In the genomic region with DNA sequence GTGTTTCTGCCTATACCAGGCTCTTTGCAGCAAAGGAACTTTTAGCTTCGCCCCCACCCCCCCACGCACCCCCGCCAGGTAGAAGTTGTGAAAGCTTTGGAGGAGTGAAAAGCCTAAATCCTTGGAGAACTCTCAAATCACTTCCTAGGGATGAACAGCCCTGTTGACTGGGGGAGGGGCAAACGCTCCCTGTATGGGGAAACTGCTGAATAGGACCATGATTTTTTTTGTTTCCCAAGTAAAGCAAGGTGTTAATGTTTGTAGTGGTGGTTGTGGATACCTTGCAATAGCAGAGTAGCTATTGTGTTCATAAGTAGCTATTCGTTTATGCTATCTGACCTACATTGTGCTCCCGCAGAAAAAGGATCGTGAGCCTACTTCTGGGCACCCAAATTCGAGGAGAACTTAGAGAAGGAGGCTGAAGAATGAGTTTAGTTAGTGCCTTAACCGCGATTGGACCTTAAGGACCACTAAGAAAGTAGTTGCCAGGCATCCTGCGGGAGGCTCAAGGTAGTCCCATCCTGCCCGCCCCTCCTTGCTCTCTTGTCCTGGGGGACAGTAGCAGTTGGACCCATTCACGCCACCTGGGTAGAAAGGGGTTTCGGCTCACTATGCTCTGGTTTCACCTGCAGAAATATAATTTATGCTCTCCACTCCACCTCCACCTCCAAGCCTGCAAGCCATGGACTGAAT, we compare ENCODE assay signal across 8 cellular contexts. TPM values are rescaled to one million over a fixed set of nuclear protein-coding genes. Genes with fewer than 3 reads are reported as not detected.
DNase-seq lines count a peak whose midpoint lies in the region; ATAC-seq and TF ChIP-seq lines count a peak whose summit lies in the region.

No MANE protein-coding gene starts in this region.

- peak overlapping the region; percentile 38 for H4K5ac ChIP-seq in mesendoderm (ENCODE audit: low read length)

- H3K18ac ChIP-seq in mesendoderm (ENCODE audit: low read length) = peak overlapping the region; percentile 97

- no peaks in the 10 kb centered on the region for H3K27me3 Mint-ChIP-seq in CD8-positive, alpha-beta T cell (ENCODE audit: low read depth)
- H3K27me3 Mint-ChIP-seq in central memory CD8-positive, alpha-beta T cell = no peaks in the 10 kb centered on the region

- peak overlapping the region; percentile 99 for H3K56ac ChIP-seq in mesendoderm (ENCODE audit: low read length)

- peaks cover 28% of the 10 kb centered on the region for H3K79me2 ChIP-seq in mesendoderm (ENCODE audit: control insufficient read depth, insufficient read depth, low read length)

- H3K27me3 ChIP-seq in CD8-positive, alpha-beta T cell (ENCODE audit: insufficient read depth, low read length) = no peaks in the 10 kb centered on the region
- no peaks in the 10 kb centered on the region for H3K27me3 ChIP-seq in MG63
- H3K27me3 ChIP-seq in mesendoderm (ENCODE audit: insufficient read depth, low read length, poor library complexity) = no peaks in the 10 kb centered on the region

- peak overlapping the region; percentile 86 for H3K4me3 ChIP-seq in CD8-positive, alpha-beta T cell (ENCODE audit: low read depth, low read length)
- H3K4me3 ChIP-seq in MG63 = peak overlapping the region; percentile 76
- H3K4me3 ChIP-seq in mesendoderm (ENCODE audit: low read length) = peak overlapping the region; percentile 92

- CTCF ChIA-PET in CD8-positive, alpha-beta T cell (lab: Charles Lee) = interaction anchor here (0.7 to 9.7 kb wide), 19 partner anchors 10 to 282 kb away, joined by 3 to 88 read pairs (median 6); a partner anchor contains a TSS

- no peak for ATAC-seq in CD8-positive, alpha-beta T cell
- no peak for ATAC-seq in central memory CD8-positive, alpha-beta T cell (replicated peaks; ENCODE audit: extremely low read depth, poor library complexity, severe bottlenecking)

- H3K27ac Mint-ChIP-seq in CD8-positive, alpha-beta T cell = peak overlapping the region; percentile 97
- peak overlapping the region; percentile 99 for H3K27ac Mint-ChIP-seq in central memory CD8-positive, alpha-beta T cell (ENCODE audit: low read depth)

- POLR2A ChIA-PET in CD8-positive, alpha-beta T cell (lab: Charles Lee) = interaction anchor here (0.6 to 5.5 kb wide), 23 partner anchors 10 to 359 kb away, joined by 3 to 92 read pairs (median 8); a partner anchor contains a TSS

- no peak overlapping the region for H2BK15ac ChIP-seq in mesendoderm (replicated peaks; ENCODE audit: low read depth)

- H3K9me3 Mint-ChIP-seq in CD8-positive, alpha-beta T cell = no peaks in the 10 kb centered on the region
- no peaks in the 10 kb centered on the region for H3K9me3 Mint-ChIP-seq in central memory CD8-positive, alpha-beta T cell

- intact Hi-C loops in CD8-positive, alpha-beta T cell (cut with DNase I, micrococcal nuclease) = loop anchor here (5.0 to 10.0 kb wide), 2 partner anchors 402 to 871 kb away; a partner anchor contains a TSS

- peak overlapping the region; percentile 100 for H3K9ac ChIP-seq in mesendoderm (ENCODE audit: low read length)

- H3K4me1 ChIP-seq in CD8-positive, alpha-beta T cell (ENCODE audit: insufficient read depth, low read length) = peaks cover 47% of the 10 kb centered on the region
- H3K4me1 ChIP-seq in mesendoderm (ENCODE audit: control insufficient read depth, low read depth, low read length) = peaks cover 20% of the 10 kb centered on the region

- H2BK120ac ChIP-seq in mesendoderm (ENCODE audit: low read depth, low read length) = peak overlapping the region; percentile 30

- no peak overlapping the region for H4K8ac ChIP-seq in mesendoderm (ENCODE audit: low read depth, low read length)

- peaks cover 15% of the 10 kb centered on the region for H3K79me1 ChIP-seq in mesendoderm (ENCODE audit: low read length)

- H2AK5ac ChIP-seq in mesendoderm (ENCODE audit: low read length) = peak overlapping the region; percentile 79

- H3K36me3 Mint-ChIP-seq in CD8-positive, alpha-beta T cell = peaks cover 38% of the 10 kb centered on the region
- peaks cover 44% of the 10 kb centered on the region for H3K36me3 Mint-ChIP-seq in central memory CD8-positive, alpha-beta T cell (ENCODE audit: insufficient read depth)

- H3K4me2 ChIP-seq in mesendoderm (ENCODE audit: low read length) = peak overlapping the region; percentile 56

- H3K4me3 Mint-ChIP-seq in CD8-positive, alpha-beta T cell = peak overlapping the region; percentile 92
- peak overlapping the region; percentile 92 for H3K4me3 Mint-ChIP-seq in central memory CD8-positive, alpha-beta T cell

- H3K9me3 ChIP-seq in CD8-positive, alpha-beta T cell (ENCODE audit: low read length) = no peaks in the 10 kb centered on the region
- H3K9me3 ChIP-seq in MG63 = no peaks in the 10 kb centered on the region

- H3K27ac ChIP-seq in CD8-positive, alpha-beta T cell (ENCODE audit: low read depth, low read length) = peak overlapping the region; percentile 93
- peak overlapping the region; percentile 99 for H3K27ac ChIP-seq in mesendoderm (ENCODE audit: low read depth, low read length)

- DNase-seq in CD8-positive, alpha-beta T cell = no peak
- DNase-seq in MG63 = no peak
- no peak for DNase-seq in central memory CD8-positive, alpha-beta T cell (ENCODE audit: low spot score in 2 of 2)
- DNase-seq in mesendoderm = peak; percentile 74
- peak; percentile 55 for DNase-seq in ureter (ENCODE audit: low spot score)
- DNase-seq in globus pallidus (ENCODE audit: low spot score) = no peak
- no peak for DNase-seq in pons (ENCODE audit: low spot score)
- no peak for DNase-seq in activated effector memory CD4-positive, alpha-beta T cell treated with Interleukin-2 at 50 U/mL for 16 hours

- H3K4me1 Mint-ChIP-seq in CD8-positive, alpha-beta T cell (ENCODE audit: low read depth) = peaks cover 51% of the 10 kb centered on the region
- H3K4me1 Mint-ChIP-seq in central memory CD8-positive, alpha-beta T cell = peaks cover 58% of the 10 kb centered on the region

- peak overlapping the region; percentile 68 for H3K23ac ChIP-seq in mesendoderm (ENCODE audit: low read length)

- peaks cover 31% of the 10 kb centered on the region for H3K36me3 ChIP-seq in CD8-positive, alpha-beta T cell (ENCODE audit: insufficient read depth, low read length)
- peaks cover 33% of the 10 kb centered on the region for H3K36me3 ChIP-seq in MG63
- peaks cover 17% of the 10 kb centered on the region for H3K36me3 ChIP-seq in mesendoderm (ENCODE audit: control insufficient read depth, insufficient read depth, low read length)

- H3K4ac ChIP-seq in mesendoderm (ENCODE audit: low read depth, low read length) = peak overlapping the region; percentile 99

- TF ChIP-seq CTCF in CD8-positive, alpha-beta T cell (IDR thresholded peaks at IDR 0.05) = no peak

- H2BK5ac ChIP-seq in mesendoderm (ENCODE audit: low read length) = peak overlapping the region; percentile 92

- WGBS in mesendoderm (ENCODE audit: extremely low coverage, insufficient coverage, low lambda C conversion rate) = no CpG with 5 or more reads among the region's 14 CpGs

RNA-seq across cellular contexts. Expression of a gene that starts 0.9 kb away (rescaled TPM):
- 1,000 to 10,000 TPM; 1,097 to 1,133 TPM for total RNA-seq in CD8-positive, alpha-beta T cell
- total RNA-seq in MG63 (2014; rRNA removed; shearing (Covaris generic); ENCODE audit: low replicate concordance) = 37.1 and 76.7 TPM in 2 replicates
- 49.3 TPM for polyA plus RNA-seq in mesendoderm (2013, experiment 1 of 2)
- 45.6 TPM for polyA plus RNA-seq in mesendoderm (2013, experiment 2 of 2)
- 152 TPM for total RNA-seq in ureter

Comparison
In these comparisons a context has a peak if more than half of its experiments do, and no peak if none do; other contexts are left out.
1. DNase-seq: peak in mesendoderm (single experiment) and ureter (single experiment); none in CD8-positive, alpha-beta T cell (0 of 7), MG63 (single experiment), central memory CD8-positive, alpha-beta T cell (0 of 2), globus pallidus (single experiment), pons (single experiment) and activated effector memory CD4-positive, alpha-beta T cell treated with Interleukin-2 at 50 U/mL for 16 hours (single experiment).
2. Peak in every context shown above with its lines, with median percentiles within 50 percentile points of each other: H3K4me3 ChIP-seq.